Comparison of ENCODE assay signal across 11 cellular contexts in the genomic region with DNA sequence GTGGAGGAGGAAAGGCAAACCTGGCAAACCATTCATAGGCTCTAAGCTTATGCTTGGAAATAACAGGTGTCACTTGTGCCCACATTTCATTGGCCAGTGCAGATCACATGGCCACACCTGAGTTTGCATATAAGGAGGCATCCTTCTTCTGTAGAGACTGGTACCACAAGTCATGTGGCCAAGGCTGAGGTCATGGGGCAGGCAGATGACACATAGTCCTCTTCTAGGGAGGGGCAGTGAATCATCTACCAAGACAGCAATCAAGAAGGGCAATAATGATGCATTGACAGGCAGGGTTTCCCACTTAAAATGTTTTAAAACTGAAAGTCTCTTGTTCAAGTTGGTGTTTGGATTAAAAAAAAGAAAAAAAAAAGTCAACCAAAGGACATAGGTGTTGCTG.
DNase-seq lines count a peak whose midpoint lies in the region; ATAC-seq and TF ChIP-seq lines count a peak whose summit lies in the region.
"Had no signal": no experiment of that assay in that cellular context is flagged by ENCODE, and none has a peak within 500 bp of the region (broad histone marks: within the 10 kb centered on the region; RNA-seq: fewer than 3 reads in every experiment).

No MANE protein-coding gene starts in this region.

- H3K4me3 ChIP-seq in SK-N-SH (ENCODE audit: low read depth in 2 of 2, low read length in 1 of 2) (no peak overlapping the region), Peyer's patch (no peak overlapping the region)

- DNase-seq in SK-N-SH, result no peak
- peak in 2 of 3 donors; percentile 63 to 68 for DNase-seq in Peyer's patch
- DNase-seq in amniotic epithelial cell (ENCODE audit: low read depth), result peak; percentile 48
- peak; percentile 13 to 25 for DNase-seq in stimulated activated CD4-positive, alpha-beta T cell treated with anti-CD3 and anti-CD28 coated beads, Interleukin-4, amount 100 ng/mL, for 48 hours (ENCODE audit: low read depth in 2 of 2)
- DNase-seq in NCI-H187 (lab: John Stamatoyannopoulos, UW), result no peak
- no peak for DNase-seq in NCI-H69 (lab: John Stamatoyannopoulos, UW)
- DNase-seq in GM20000 (ENCODE audit: low spot score), result no peak
- DNase-seq: caudate nucleus, DMS79, trophoblast cell had no signal

- no peak overlapping the region for H2AFZ ChIP-seq in SK-N-SH (ENCODE audit: low read depth)

- POLR2A ChIA-PET in SK-N-SH (lab: Yijun Ruan, JAX), result no interaction called here

- no peak for ATAC-seq in SK-N-SH treated with all-trans-retinoic acid at 6 μM for 48 hours

- TF ChIP-seq POLR2A in Peyer's patch (IDR thresholded peaks at IDR 0.05), result no peak

- H3K4me1 ChIP-seq in SK-N-SH (ENCODE audit: control insufficient read depth in 1 of 2, insufficient read depth in 2 of 2, low read depth in 1 of 2, low read length in 1 of 2), result peaks cover 0 to 13% of the 10 kb centered on the region in 2 experiments; a peak in 1 of 4 replicates
- peaks cover 0 to 5% (median 0%) of the 10 kb centered on the region in 4 donors for H3K4me1 ChIP-seq in Peyer's patch

- H4K20me1 ChIP-seq in SK-N-SH (ENCODE audit: insufficient read depth), result no peaks in the 10 kb centered on the region

- no peak for TF ChIP-seq RAD21 in SK-N-SH (IDR thresholded peaks at IDR 0.05; ENCODE audit: low read length)

- H3K36me3 ChIP-seq in SK-N-SH (replicated peaks in 1 of 2; ENCODE audit: control insufficient read depth in 1 of 2, insufficient read depth in 2 of 2, low read length in 1 of 2) (peaks cover 16 to 17% of the 10 kb centered on the region in 2 experiments), Peyer's patch (peaks cover 0 to 25% (median 0%) of the 10 kb centered on the region in 3 donors)

- no peak overlapping the region for H3K9ac ChIP-seq in SK-N-SH

- H3K9me2 ChIP-seq in SK-N-SH, result no peaks in the 10 kb centered on the region

- no peak for TF ChIP-seq CTCF in SK-N-SH (IDR thresholded peaks at IDR 0.05)
- TF ChIP-seq CTCF in Peyer's patch (IDR thresholded peaks at IDR 0.05), result no peak
- no peak for TF ChIP-seq CTCF in GM20000 (IDR thresholded peaks at IDR 0.05; ENCODE audit: extremely low read depth, missing control alignments)

- H3K9me3 ChIP-seq in SK-N-SH (no peaks in the 10 kb centered on the region), Peyer's patch (no peaks in the 10 kb centered on the region)

- H3K4me2 ChIP-seq in SK-N-SH, result no peak overlapping the region

- H3K27ac ChIP-seq in SK-N-SH (ENCODE audit: low read depth in 2 of 2, low read length in 1 of 2), result no peak overlapping the region
- no peak overlapping the region for H3K27ac ChIP-seq in Peyer's patch

- peaks cover 16% of the 10 kb centered on the region for H3F3A ChIP-seq in SK-N-SH (replicated peaks; ENCODE audit: insufficient read depth)

- H3K27me3 ChIP-seq in SK-N-SH (ENCODE audit: insufficient read depth) (no peaks in the 10 kb centered on the region), Peyer's patch (no peaks in the 10 kb centered on the region)

- no peak for TF ChIP-seq EP300 in SK-N-SH (IDR thresholded peaks at IDR 0.05; ENCODE audit: borderline replicate concordance in 1 of 2, low read depth in 1 of 2, low read length in 1 of 2)

- no peaks in the 10 kb centered on the region for H3K79me2 ChIP-seq in SK-N-SH (ENCODE audit: insufficient read depth)

- CTCF ChIA-PET in SK-N-SH (lab: Yijun Ruan, JAX), result no interaction called here

TF ChIP-seq in SK-N-SH, 30 proteins besides CTCF, POLR2A, EP300 and RAD21:
- TF ChIP-seq, protein P1, sequence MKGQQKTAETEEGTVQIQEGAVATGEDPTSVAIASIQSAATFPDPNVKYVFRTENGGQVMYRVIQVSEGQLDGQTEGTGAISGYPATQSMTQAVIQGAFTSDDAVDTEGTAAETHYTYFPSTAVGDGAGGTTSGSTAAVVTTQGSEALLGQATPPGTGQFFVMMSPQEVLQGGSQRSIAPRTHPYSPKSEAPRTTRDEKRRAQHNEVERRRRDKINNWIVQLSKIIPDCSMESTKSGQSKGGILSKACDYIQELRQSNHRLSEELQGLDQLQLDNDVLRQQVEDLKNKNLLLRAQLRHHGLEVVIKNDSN (IDR thresholded peaks at IDR 0.05; ENCODE audit: borderline replicate concordance, low read depth), result peak; percentile 26; the same call in 1 of the 2 replicates
- TF ChIP-seq, protein P2, sequence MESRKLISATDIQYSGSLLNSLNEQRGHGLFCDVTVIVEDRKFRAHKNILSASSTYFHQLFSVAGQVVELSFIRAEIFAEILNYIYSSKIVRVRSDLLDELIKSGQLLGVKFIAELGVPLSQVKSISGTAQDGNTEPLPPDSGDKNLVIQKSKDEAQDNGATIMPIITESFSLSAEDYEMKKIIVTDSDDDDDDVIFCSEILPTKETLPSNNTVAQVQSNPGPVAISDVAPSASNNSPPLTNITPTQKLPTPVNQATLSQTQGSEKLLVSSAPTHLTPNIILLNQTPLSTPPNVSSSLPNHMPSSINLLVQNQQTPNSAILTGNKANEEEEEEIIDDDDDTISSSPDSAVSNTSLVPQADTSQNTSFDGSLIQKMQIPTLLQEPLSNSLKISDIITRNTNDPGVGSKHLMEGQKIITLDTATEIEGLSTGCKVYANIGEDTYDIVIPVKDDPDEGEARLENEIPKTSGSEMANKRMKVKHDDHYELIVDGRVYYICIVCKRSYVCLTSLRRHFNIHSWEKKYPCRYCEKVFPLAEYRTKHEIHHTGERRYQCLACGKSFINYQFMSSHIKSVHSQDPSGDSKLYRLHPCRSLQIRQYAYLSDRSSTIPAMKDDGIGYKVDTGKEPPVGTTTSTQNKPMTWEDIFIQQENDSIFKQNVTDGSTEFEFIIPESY (IDR thresholded peaks at IDR 0.05; ENCODE audit: borderline replicate concordance, low read depth), result no peak
- no peak for TF ChIP-seq TCF12 (IDR thresholded peaks at IDR 0.05)

TF ChIP-seq in SK-N-SH treated with all-trans-retinoic acid at 6 μM for 48 hours, 23 proteins besides CTCF, POLR2A, EP300 and RAD21 (continues in another document):
- TF ChIP-seq ZFP30 (CRISPR knock-in tag; IDR thresholded peaks at IDR 0.05), result no peak
- no peak for TF ChIP-seq ZNF70 (CRISPR knock-in tag; IDR thresholded peaks at IDR 0.05)
- TF ChIP-seq TCF4 (CRISPR knock-in tag; IDR thresholded peaks at IDR 0.05; ENCODE audit: borderline replicate concordance), result no peak
- no peak for TF ChIP-seq ZFP3 (CRISPR knock-in tag; IDR thresholded peaks at IDR 0.05)
- TF ChIP-seq OSR1 (CRISPR knock-in tag; IDR thresholded peaks at IDR 0.05), result no peak
- no peak for TF ChIP-seq ARNTL (CRISPR knock-in tag; IDR thresholded peaks at IDR 0.05; ENCODE audit: borderline replicate concordance, low read depth)
- no peak for TF ChIP-seq BACH2 (CRISPR knock-in tag; IDR thresholded peaks at IDR 0.05; ENCODE audit: borderline replicate concordance)
- TF ChIP-seq PATZ1 (CRISPR knock-in tag; IDR thresholded peaks at IDR 0.05; ENCODE audit: borderline replicate concordance), result no peak
- no peak for TF ChIP-seq CSDC2 (CRISPR knock-in tag; IDR thresholded peaks at IDR 0.05)
- TF ChIP-seq TSHZ2 (CRISPR knock-in tag; IDR thresholded peaks at IDR 0.05), result no peak
- TF ChIP-seq CSRNP3 (CRISPR knock-in tag; IDR thresholded peaks at IDR 0.05), result no peak
- TF ChIP-seq SNAI2 (CRISPR knock-in tag; IDR thresholded peaks at IDR 0.05), result no peak

Comparison
In these comparisons a context has a peak if more than half of its experiments do, and no peak if none do; other contexts are left out.
1. DNase-seq: peak in Peyer's patch (2 of 3), amniotic epithelial cell (single experiment) and stimulated activated CD4-positive, alpha-beta T cell treated with anti-CD3 and anti-CD28 coated beads, Interleukin-4, amount 100 ng/mL, for 48 hours (2 of 2); none in SK-N-SH (single experiment), NCI-H187 (0 of 2), NCI-H69 (single experiment) and GM20000 (single experiment).